Comparison of ENCODE assay signal across 8 cellular contexts in the genomic region with DNA sequence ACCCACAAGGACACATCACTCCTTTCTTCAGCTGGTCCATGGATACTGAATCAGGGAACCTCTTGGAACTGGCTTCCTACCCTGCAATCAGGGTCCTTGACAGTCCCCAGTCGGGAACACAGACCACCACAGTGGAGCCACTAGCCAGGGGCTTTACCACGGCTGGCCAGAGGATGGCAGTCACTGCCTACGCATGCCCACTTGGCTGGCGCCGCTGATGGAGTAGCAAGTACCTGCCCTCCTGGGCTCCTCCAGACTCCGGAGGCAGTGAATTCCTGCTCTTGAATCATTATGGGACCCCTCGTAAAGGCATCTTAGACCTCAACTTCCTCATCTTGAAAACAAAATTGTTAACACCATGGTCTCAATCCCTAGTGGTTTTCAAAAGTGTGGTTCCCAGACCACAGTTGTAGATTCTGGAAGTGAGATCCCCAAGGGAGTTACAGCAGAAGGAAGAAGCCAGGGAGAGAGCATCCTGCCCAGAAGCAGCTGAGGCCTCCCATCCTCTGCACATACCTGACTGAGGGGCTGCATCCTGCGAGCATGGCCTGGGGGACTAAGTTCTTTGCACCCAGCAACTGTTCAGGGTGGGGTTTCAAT. TPM values are rescaled to one million over a fixed set of nuclear protein-coding genes. Genes with fewer than 3 reads are reported as not detected.
DNase-seq lines count a peak whose midpoint lies in the region; ATAC-seq, FAIRE-seq and TF ChIP-seq lines count a peak whose summit lies in the region.

No MANE protein-coding gene starts in this region.

- H3K27ac Mint-ChIP-seq in activated naive CD4-positive, alpha-beta T cell treated with anti-CD3 and anti-CD28 coated beads, Interleukin-2, amount 50 U/mL, for 72 hours: peak overlapping the region in 1 of 2 donors; percentile 45

- H3K9me3 Mint-ChIP-seq in activated naive CD4-positive, alpha-beta T cell treated with anti-CD3 and anti-CD28 coated beads, Interleukin-2, amount 50 U/mL, for 72 hours: no peaks in the 10 kb centered on the region

- intact Hi-C loops in Right ventricle myocardium inferior (cut with DNase I): loop anchor here (1.0 to 5.0 kb wide), 2 partner anchors 115 to 174 kb away; no protein-coding TSS in a partner anchor
- intact Hi-C loops in posterior cingulate gyrus (cut with DNase I): loop anchor here (1.0 to 2.0 kb wide), 2 partner anchors 106 to 115 kb away; no protein-coding TSS in a partner anchor

- H3K36me3 Mint-ChIP-seq in activated naive CD4-positive, alpha-beta T cell treated with anti-CD3 and anti-CD28 coated beads, Interleukin-2, amount 50 U/mL, for 72 hours: no peaks in the 10 kb centered on the region

- no peak for FAIRE-seq in RCC 7860 (lab: Jason Lieb, UNC)

- ATAC-seq in activated naive CD4-positive, alpha-beta T cell treated with anti-CD3 and anti-CD28 coated beads, Interleukin-2, amount 50 U/mL, for 72 hours: peak; percentile 79 to 93
- ATAC-seq in Right ventricle myocardium inferior (peak; percentile 84), HG03571 (IDR thresholded peaks at IDR 0.05; ENCODE audit: unreplicated experiment) (no peak), GM21528 (IDR thresholded peaks at IDR 0.05; ENCODE audit: low FRiP score, unreplicated experiment) (no peak)

- DNase-seq in ELR (ENCODE audit: low read depth): peak; percentile 77
- no peak for DNase-seq in LNCaP clone FGC (ENCODE audit: low read depth)
- DNase-seq in RCC 7860 (ENCODE audit: low spot score): peak; percentile 27
- DNase-seq in activated naive CD4-positive, alpha-beta T cell treated with anti-CD3 and anti-CD28 coated beads, Interleukin-2, amount 50 U/mL, for 72 hours (ENCODE audit: low spot score in 2 of 2): peak; percentile 56 to 70
- DNase-seq in Right ventricle myocardium inferior (ENCODE audit: missing footprints): peak; percentile 87
- DNase-seq in posterior cingulate gyrus: peak; percentile 66 to 97 (median 85)

- H3K4me3 ChIP-seq in LNCaP clone FGC (ENCODE audit: low read depth, low read length): no peak overlapping the region

- TF ChIP-seq CTCF in LNCaP clone FGC (IDR thresholded peaks at IDR 0.05; ENCODE audit: control insufficient read depth, extremely low read depth, insufficient read depth): peak; percentile 97

RNA-seq across cellular contexts. Expression of gene SKIC8, which starts 9.1 kb away (rescaled TPM):
- 10 to 100 TPM; 52.3 to 54.1 TPM for total RNA-seq in activated naive CD4-positive, alpha-beta T cell treated with anti-CD3 and anti-CD28 coated beads, Interleukin-2, amount 50 U/mL, for 72 hours
- total RNA-seq in Right ventricle myocardium inferior: 30.0 TPM

RNA-seq across cellular contexts. Expression of gene CRABP1, which starts 31.6 kb away (rescaled TPM):
- 1 to 10 TPM in 1 of 2 donors, not detected in 1; 1.7 TPM for total RNA-seq in activated naive CD4-positive, alpha-beta T cell treated with anti-CD3 and anti-CD28 coated beads, Interleukin-2, amount 50 U/mL, for 72 hours
- total RNA-seq in Right ventricle myocardium inferior: not detected

RNA-seq across cellular contexts. Expression of gene DNAJA4, which starts 44.2 kb away (rescaled TPM):
- total RNA-seq in activated naive CD4-positive, alpha-beta T cell treated with anti-CD3 and anti-CD28 coated beads, Interleukin-2, amount 50 U/mL, for 72 hours: 10 to 100 TPM; 39.0 to 57.1 TPM
- 125 TPM for total RNA-seq in Right ventricle myocardium inferior

Comparison
In these comparisons a context has a peak if more than half of its experiments do, and no peak if none do; other contexts are left out.
1. ATAC-seq: peak in activated naive CD4-positive, alpha-beta T cell treated with anti-CD3 and anti-CD28 coated beads, Interleukin-2, amount 50 U/mL, for 72 hours (2 of 2) and Right ventricle myocardium inferior (single experiment); none in HG03571 (single experiment) and GM21528 (single experiment).